In genomic region chr22:23754980-23755636, GRCh38 we compare ENCODE assay signal across 20 cellular contexts. TPM values are rescaled to one million over a fixed set of nuclear protein-coding genes. Genes with fewer than 3 reads are reported as not detected.
DNase-seq lines count a peak whose midpoint lies in the region; ATAC-seq and TF ChIP-seq lines count a peak whose summit lies in the region.
"Had no signal": no experiment of that assay in that cellular context is flagged by ENCODE, and none has a peak within 500 bp of the region (broad histone marks: within the 10 kb centered on the region; RNA-seq: fewer than 3 reads in every experiment).

No MANE protein-coding gene starts in this region.

- no peaks in the 10 kb centered on the region for H3K27me3 ChIP-seq in dorsolateral prefrontal cortex
- H3K27me3 ChIP-seq: neutrophil, upper lobe of right lung had no signal

- peaks cover 21% of the 10 kb centered on the region for H3K4me1 Mint-ChIP-seq in WTC11

- peak; percentile 4 for DNase-seq in GM20000 (ENCODE audit: low spot score)
- peak; percentile 73 for DNase-seq in NCI-H345 treated with DMSO at 0.1 percent for 48 hours (lab: John Stamatoyannopoulos, UW; ENCODE audit: unreplicated experiment)
- DNase-seq in dorsolateral prefrontal cortex = no peak
- DNase-seq in pulmonary artery endothelial cell (ENCODE audit: low read depth, low spot score) = peak; percentile 29
- DNase-seq in mucosa of gallbladder (ENCODE audit: low spot score) = no peak
- DNase-seq in WTC11 (ENCODE audit: low spot score) = no peak
- no peak for DNase-seq in activated CD4-positive, alpha-beta T cell treated with anti-CD3 and anti-CD28 coated beads for 1 hour
- DNase-seq: activated CD4-positive, alpha-beta T cell treated with anti-CD3 and anti-CD28 coated beads for 48 hours; activated gamma-delta T cell treated with Interleukin-2 at 50 U/mL for 16 hours; EL; endodermal cell; H9; KBM-7; NCI-H2227 treated with DMSO at 0.1 percent for 48 hours; stimulated activated naive CD8-positive, alpha-beta T cell treated with anti-CD3 and anti-CD28 coated beads, Interleukin-15, Interleukin-2, amounts not matched to agents 100 U/mL and 50 U/mL, for 24 hours; upper lobe of right lung had no signal

- no peak for ATAC-seq in WTC11
- ATAC-seq: sciatic nerve; stimulated activated naive CD8-positive, alpha-beta T cell treated with anti-CD3 and anti-CD28 coated beads, Interleukin-15, Interleukin-2, amounts not matched to agents 100 U/mL and 50 U/mL, for 24 hours; upper lobe of right lung had no signal

- TF ChIP-seq CTCF in GM20000 (IDR thresholded peaks at IDR 0.05; ENCODE audit: extremely low read depth, missing control alignments) = no peak
- TF ChIP-seq CTCF in dorsolateral prefrontal cortex (IDR thresholded peaks at IDR 0.05 in 54 of 56, conservative IDR thresholded peaks at IDR 0.05 in 2 of 56; ENCODE audit: low read depth in 1 of 56, partially characterized antibody in 56 of 56) = peak in 2 of 56 donors; percentile 9 to 15
- no peak for TF ChIP-seq CTCF in WTC11 (IDR thresholded peaks at IDR 0.05)

- intact Hi-C loops in dorsolateral prefrontal cortex (cut with DNase I) = loop anchor here (5.0 kb wide), 1 partner anchor 38 kb away; no protein-coding TSS in a partner anchor

- POLR2A ChIA-PET in WTC11 (lab: Charles Lee) = no interaction called here

- peak overlapping the region in 35 of 59 donors; percentile 1 to 78 (median 45) for H3K27ac ChIP-seq in dorsolateral prefrontal cortex
- H3K27ac ChIP-seq: neutrophil, RWPE1, upper lobe of right lung had no signal

- no peak overlapping the region for H3K4me3 Mint-ChIP-seq in WTC11
- H3K4me3 Mint-ChIP-seq: endodermal cell, H9 had no signal

- H3K36me3 Mint-ChIP-seq in WTC11 = no peaks in the 10 kb centered on the region

- CTCF ChIA-PET in WTC11 (lab: Charles Lee) = no interaction called here

- no peak overlapping the region for H3K27ac Mint-ChIP-seq in WTC11
- H3K27ac Mint-ChIP-seq: endodermal cell, H9 had no signal

- no peaks in the 10 kb centered on the region; the same call in 1 of the 2 replicates for H3K27me3 Mint-ChIP-seq in WTC11 (ENCODE audit: low read depth)

- no peaks in the 10 kb centered on the region for H3K9me3 Mint-ChIP-seq in WTC11
- H3K9me3 Mint-ChIP-seq: endodermal cell, H9 had no signal

- no peak overlapping the region for H3K4me3 ChIP-seq in dorsolateral prefrontal cortex
- H3K4me3 ChIP-seq: upper lobe of right lung had no signal

TF ChIP-seq in WTC11, 78 proteins besides CTCF, POLR2A, EP300 and RAD21 (continues in another document):
- no peak for TF ChIP-seq NR1H2 (CRISPR knock-in tag; IDR thresholded peaks at IDR 0.05)
- TF ChIP-seq HMGA2 (CRISPR knock-in tag; IDR thresholded peaks at IDR 0.05) = no peak
- no peak for TF ChIP-seq ZNF532 (CRISPR knock-in tag; IDR thresholded peaks at IDR 0.05; ENCODE audit: borderline replicate concordance)
- no peak for TF ChIP-seq AFF4 (CRISPR knock-in tag; IDR thresholded peaks at IDR 0.05; ENCODE audit: borderline replicate concordance)
- no peak for TF ChIP-seq NFE2L1 (CRISPR knock-in tag; IDR thresholded peaks at IDR 0.05)
- TF ChIP-seq ZNF281 (CRISPR knock-in tag; IDR thresholded peaks at IDR 0.05) = no peak

RNA-seq across cellular contexts. Expression of gene VPREB3, which starts 0.9 kb away (rescaled TPM):
- 1 to 10 TPM in 88 of 120 experiments, under 1 TPM in 2, not detected in 30; 0.93 to 5.8 (median 2.1) TPM for total RNA-seq in dorsolateral prefrontal cortex
- total RNA-seq in pulmonary artery endothelial cell = not detected in 2 replicates
- total RNA-seq in mucosa of gallbladder = not detected
- total RNA-seq in WTC11 (2021) = 0.81 to 1.3 TPM (median 0.87 TPM) in 3 replicates
- total RNA-seq: cerebellum, endodermal cell, sciatic nerve, upper lobe of right lung had no signal

RNA-seq across cellular contexts. Expression of gene ZNF70, which starts 4.2 kb away (rescaled TPM):
- 10 to 100 TPM in 5 of 120 experiments, 1 to 10 TPM in 115; 4.8 to 12.5 (median 7.4) TPM for total RNA-seq in dorsolateral prefrontal cortex
- 2.6 TPM in 2 replicates for total RNA-seq in pulmonary artery endothelial cell
- 6.8 TPM for total RNA-seq in mucosa of gallbladder
- 3.3 to 3.6 TPM (median 3.3 TPM) in 3 replicates for total RNA-seq in WTC11 (2021)

RNA-seq across cellular contexts. Expression of gene C22orf15, which starts 7.7 kb away (rescaled TPM):
- total RNA-seq in dorsolateral prefrontal cortex (under 1 TPM in 4 of 120 experiments, not detected in 116; 0.26 to 0.74 (median 0.47) TPM), pulmonary artery endothelial cell (0.42 and 1.4 TPM in 2 replicates), mucosa of gallbladder (1.8 TPM), WTC11 (2021) (2.7 to 3.6 TPM (median 3.5 TPM) in 3 replicates)
- total RNA-seq: cerebellum, upper lobe of right lung had no signal

RNA-seq across cellular contexts. Expression of gene CHCHD10, which starts 12.7 kb away (rescaled TPM):
- total RNA-seq in dorsolateral prefrontal cortex (100 to 1,000 TPM in 119 of 120 experiments, 10 to 100 TPM in 1; 87.5 to 320 (median 183) TPM), pulmonary artery endothelial cell (11.3 and 12.2 TPM in 2 replicates), mucosa of gallbladder (148 TPM), WTC11 (2021) (170 to 198 TPM (median 171 TPM) in 3 replicates)

RNA-seq across cellular contexts. Expression of gene MMP11, which starts 17.5 kb away (rescaled TPM):
- total RNA-seq in dorsolateral prefrontal cortex (1 to 10 TPM in 97 of 120 experiments, under 1 TPM in 22, not detected in 1; 0.32 to 4.5 (median 1.7) TPM), pulmonary artery endothelial cell (4.5 and 9.9 TPM in 2 replicates), mucosa of gallbladder (4.4 TPM), WTC11 (2021) (14.5 to 16.5 TPM (median 16.2 TPM) in 3 replicates)

Comparison
In these comparisons a context has a peak if more than half of its experiments do, and no peak if none do; other contexts are left out.
1. DNase-seq: peak in GM20000 (single experiment), NCI-H345 treated with DMSO at 0.1 percent for 48 hours (single experiment) and pulmonary artery endothelial cell (single experiment); none in dorsolateral prefrontal cortex (0 of 10), mucosa of gallbladder (single experiment), WTC11 (single experiment) and activated CD4-positive, alpha-beta T cell treated with anti-CD3 and anti-CD28 coated beads for 1 hour (single experiment).